7 cellular contexts compared by ENCODE assay signal in genomic region chr13:31201341-31202024, GRCh38. TPM values are rescaled to one million over a fixed set of nuclear protein-coding genes. Genes with fewer than 3 reads are reported as not detected.
DNase-seq lines count a peak whose midpoint lies in the region; ATAC-seq and TF ChIP-seq lines count a peak whose summit lies in the region.

No MANE protein-coding gene starts in this region.

- H3K27me3 Mint-ChIP-seq in T-cell (no peaks in the 10 kb centered on the region), glutamatergic neuron (ENCODE audit: unreplicated experiment) (peaks cover 3% of the 10 kb centered on the region)

- CTCF ChIA-PET in T-cell (lab: Charles Lee), result interaction anchor here (0.7 to 1.1 kb wide), 3 partner anchors 40 to 223 kb away, joined by 3 to 6 read pairs (median 4); no protein-coding TSS in a partner anchor

- ATAC-seq in T-cell (replicated peaks in 1 of 4) (no peak), HG03469 (IDR thresholded peaks at IDR 0.05; ENCODE audit: unreplicated experiment) (no peak), GM18909 (IDR thresholded peaks at IDR 0.05; ENCODE audit: poor library complexity, unreplicated experiment) (no peak)

- H3K27ac Mint-ChIP-seq in T-cell (peak overlapping the region; percentile 85 to 88), glutamatergic neuron (ENCODE audit: unreplicated experiment) (peak overlapping the region; percentile 78)

- H3K36me3 Mint-ChIP-seq in T-cell (no peaks in the 10 kb centered on the region), glutamatergic neuron (ENCODE audit: unreplicated experiment) (no peaks in the 10 kb centered on the region)

- no peaks in the 10 kb centered on the region for H3K36me3 ChIP-seq in skeletal muscle satellite cell (ENCODE audit: insufficient read depth, low read length)

- H3K9me3 Mint-ChIP-seq in T-cell (no peaks in the 10 kb centered on the region), glutamatergic neuron (ENCODE audit: unreplicated experiment) (peaks cover 4% of the 10 kb centered on the region)

- H3K4me3 ChIP-seq in HFF-Myc (replicated peaks; ENCODE audit: low read depth, low read length) (peak overlapping the region; percentile 57), skeletal muscle satellite cell (ENCODE audit: low read length) (peak overlapping the region; percentile 89)

- peak overlapping the region; percentile 80 to 87 (median 81) for H3K4me3 Mint-ChIP-seq in T-cell
- H3K4me3 Mint-ChIP-seq in glutamatergic neuron (ENCODE audit: unreplicated experiment), result peak overlapping the region; percentile 82

- H3K9ac ChIP-seq in skeletal muscle satellite cell (ENCODE audit: low read depth, low read length), result peak overlapping the region; percentile 92

- TF ChIP-seq CTCF in HFF-Myc (IDR thresholded peaks at IDR 0.05; ENCODE audit: low read depth, low read length, missing control alignments) (no peak), glutamatergic neuron (IDR thresholded peaks at IDR 0.05; ENCODE audit: partially characterized antibody, unreplicated experiment) (no peak)

- peaks cover 21 to 31% (median 23%) of the 10 kb centered on the region in 3 donors for H3K4me1 Mint-ChIP-seq in T-cell
- peaks cover 28% of the 10 kb centered on the region for H3K4me1 Mint-ChIP-seq in glutamatergic neuron (ENCODE audit: low read depth, unreplicated experiment)

- DNase-seq in HFF-Myc (ENCODE audit: extremely low read depth, low read depth) (no peak), T-cell (no peak), glutamatergic neuron (no peak), SKM-1 treated with dmso at 0.1 percent for 144 hours (lab: John Stamatoyannopoulos, UW; ENCODE audit: unreplicated experiment) (no peak)

- no peaks in the 10 kb centered on the region for H3K27me3 ChIP-seq in skeletal muscle satellite cell (ENCODE audit: control insufficient read depth, insufficient read depth, low read length)

- H3K9me3 ChIP-seq in skeletal muscle satellite cell (replicated peaks; ENCODE audit: low read length), result no peaks in the 10 kb centered on the region

- peak overlapping the region; percentile 92 for H3K4me2 ChIP-seq in skeletal muscle satellite cell (ENCODE audit: low read length)

- POLR2A ChIA-PET in T-cell (lab: Charles Lee), result interaction anchor here (0.6 to 1.1 kb wide), 4 partner anchors 19 to 1926 kb away, joined by 3 to 4 read pairs (median 4); no protein-coding TSS in a partner anchor

- H3K4me1 ChIP-seq in skeletal muscle satellite cell (ENCODE audit: control insufficient read depth, insufficient read depth, low read length), result peaks cover 24% of the 10 kb centered on the region

RNA-seq across cellular contexts. Expression of gene B3GLCT, which starts 1.7 kb away (rescaled TPM):
- total RNA-seq in T-cell (1 to 10 TPM; 3.7 to 5.6 (median 4.7) TPM), glutamatergic neuron (ENCODE audit: unreplicated experiment) (11.6 TPM)
- total RNA-seq in skeletal muscle satellite cell (2012; rRNA removed), result 3.5 and 8.1 TPM in 2 replicates

RNA-seq across cellular contexts. Expression of gene HSPH1, which starts 39.8 kb away (rescaled TPM):
- total RNA-seq in T-cell, result 100 to 1,000 TPM in 2 of 5 donors, 10 to 100 TPM in 3; 54.5 to 141 (median 72.8) TPM
- 114 TPM for total RNA-seq in glutamatergic neuron (ENCODE audit: unreplicated experiment)
- 46.1 and 55.5 TPM in 2 replicates for total RNA-seq in skeletal muscle satellite cell (2012; rRNA removed)
